ENCODE assay signal across 31 cellular contexts in the genomic region with DNA sequence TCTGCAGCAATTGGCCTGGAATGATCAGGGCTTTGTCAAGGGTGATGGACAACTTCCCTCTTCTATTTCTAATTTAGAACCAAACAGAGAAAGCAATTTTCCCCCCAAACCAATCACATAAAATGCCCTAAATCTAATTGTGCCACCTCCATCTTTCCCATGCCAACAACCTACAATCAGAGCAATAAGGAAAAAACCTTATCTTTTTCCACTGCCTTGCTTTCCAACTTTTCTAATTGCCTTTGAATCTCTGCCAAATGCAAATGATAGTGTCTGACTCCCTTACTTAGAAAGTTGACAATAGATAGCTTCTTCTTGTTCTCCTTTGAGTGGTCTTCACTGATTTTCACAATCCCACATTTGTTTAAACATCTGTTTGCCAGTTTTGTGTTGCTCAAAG.
"Had no signal": no experiment of that assay in that cellular context is flagged by ENCODE, and none has a peak within 500 bp of the region (broad histone marks: within the 10 kb centered on the region; RNA-seq: fewer than 3 reads in every experiment).

No MANE protein-coding gene starts in this region.

- H3K27ac ChIP-seq: ascending aorta, brain microvascular endothelial cell, cardiac muscle cell, VCaP had no signal

- H3K36me3 ChIP-seq: ascending aorta, brain microvascular endothelial cell, cardiac muscle cell had no signal

- DNase-seq: activated B cell treated with CpG ODN at 0.5 μM for 24 hours; activated CD4-positive, alpha-beta memory T cell treated with anti-CD3 and anti-CD28 coated beads for 36 hours; activated CD4-positive, alpha-beta T cell treated with anti-CD3 and anti-CD28 coated beads for 4 hours; activated CD4-positive, alpha-beta T cell treated with anti-CD3 and anti-CD28 coated beads, Interleukin-2, amount 10 ng/mL, durations not matched to agents 24 days and 14 days; activated CD4-positive, alpha-beta T cell treated with anti-CD3 and anti-CD28 coated beads, Interleukin-2, amount 50 U/mL, for 1 hour; activated CD4-positive, alpha-beta T cell treated with anti-CD3 and anti-CD28 coated beads, Interleukin-2, amount 50 U/mL, for 4 hours; activated CD4-positive, CD25-positive, alpha-beta regulatory T cell treated with anti-CD3 and anti-CD28 coated beads, Interleukin-2, amount 50 U/mL, for 72 hours; activated CD8-positive, alpha-beta memory T cell treated with anti-CD3 and anti-CD28 coated beads, Interleukin-2, amount 50 U/mL, for 4 hours; activated CD8-positive, alpha-beta T cell treated with anti-CD3 and anti-CD28 coated beads for 36 hours; activated effector memory CD4-positive, alpha-beta T cell treated with anti-CD3 and anti-CD28 coated beads, Interleukin-2, amount 50 U/mL, for 16 hours; activated gamma-delta T cell treated with Interleukin-2 at 50 U/mL for 16 hours; activated naive CD4-positive, alpha-beta T cell; activated naive CD4-positive, alpha-beta T cell treated with anti-CD3 and anti-CD28 coated beads for 36 hours; activated naive CD8-positive, alpha-beta T cell treated with anti-CD3 and anti-CD28 coated beads, Interleukin-2, amount 10 ng/mL, durations not matched to agents 7 days and 5 days; activated naive CD8-positive, alpha-beta T cell treated with anti-CD3 and anti-CD28 coated beads, Interleukin-2, amount 50 U/mL, for 24 hours; activated T-cell treated with anti-CD3 and anti-CD28 coated beads for 4 hours; activated T-cell treated with anti-CD3 and anti-CD28 coated beads, Interleukin-2, amount 50 U/mL, for 1 hour; activated T-cell treated with anti-CD3 and anti-CD28 coated beads, Interleukin-2, amount 50 U/mL, for 4 hours; activated T-cell treated with anti-CD3 and anti-CD28 coated beads, Interleukin-2, amount 50 U/mL, for 72 hours; amygdala; anterior cingulate cortex; brain microvascular endothelial cell; caudate nucleus; cerebellar nuclear complex; T-helper 1 cell; T-helper 2 cell; T-helper 9 cell had no signal

- H3K4me3 ChIP-seq: ascending aorta, cardiac muscle cell had no signal

- H3K27me3 ChIP-seq: ascending aorta, brain microvascular endothelial cell, cardiac muscle cell had no signal

- H3K4me1 ChIP-seq: ascending aorta had no signal

- H3K9me3 ChIP-seq: ascending aorta had no signal

- ATAC-seq: activated CD8-positive, alpha-beta T cell treated with anti-CD3 and anti-CD28 coated beads for 36 hours; activated naive CD8-positive, alpha-beta T cell treated with anti-CD3 and anti-CD28 coated beads, Interleukin-2, amount 50 U/mL, for 24 hours; activated T-cell treated with anti-CD3 and anti-CD28 coated beads, Interleukin-2, amount 50 U/mL, for 4 hours; activated T-cell treated with anti-CD3 and anti-CD28 coated beads, Interleukin-2, amount 50 U/mL, for 72 hours; activated T-helper 17 cell treated with anti-CD3 and anti-CD28 coated beads, Interleukin-2, amount 50 U/mL, for 72 hours had no signal
